In the genomic region with DNA sequence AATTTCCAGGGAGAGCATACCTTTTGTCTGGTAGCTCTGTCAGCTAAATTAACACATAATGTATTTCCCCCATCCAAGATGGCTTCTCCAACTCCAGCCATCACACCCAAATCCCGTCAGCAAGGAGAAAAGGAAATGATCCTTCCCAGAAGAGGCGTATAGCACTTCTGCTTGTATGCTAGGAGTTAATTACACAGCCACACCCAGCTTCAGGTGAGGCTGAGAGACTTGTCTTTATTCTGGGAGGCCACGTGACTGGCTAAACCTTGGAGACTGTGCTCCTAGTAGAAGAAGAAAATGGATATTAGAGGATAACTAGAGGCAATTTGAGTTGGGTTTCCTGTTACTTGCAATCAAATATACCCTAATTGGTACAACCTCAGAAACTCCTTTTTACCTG, we compare ENCODE assay signal across 21 cellular contexts.
A peak's percentile ranks its signal among the peaks of the same experiment; 100 is the strongest.
DNase-seq lines count a peak whose midpoint lies in the region; ATAC-seq and TF ChIP-seq lines count a peak whose summit lies in the region.
"Had no signal": no experiment of that assay in that cellular context is flagged by ENCODE, and none has a peak within 500 bp of the region (broad histone marks: within the 10 kb centered on the region; RNA-seq: fewer than 3 reads in every experiment).

No MANE protein-coding gene starts in this region.

- no peak overlapping the region for H3K4me2 ChIP-seq in neural progenitor cell
- H3K4me2 ChIP-seq: KMS-11 had no signal

- intact Hi-C loops in left colon (cut with DNase I, micrococcal nuclease): no loop called here
- intact Hi-C loops in transverse colon (cut with DNase I; ENCODE audit: low total_unique reads): no loop called here

- TF ChIP-seq EP300 in transverse colon (IDR thresholded peaks at IDR 0.05; ENCODE audit: low read depth): no peak

- in situ Hi-C loops in transverse colon (cut with MboI; ENCODE audit: low pct_ligation_motif_present in 1 of 4, low pct_unique_long_range_greater_than_20kb in 1 of 4, low sequenced_read_pairs in 3 of 4): no loop called here

- H3K36me3 ChIP-seq in transverse colon (no peaks in the 10 kb centered on the region), neural progenitor cell (no peaks in the 10 kb centered on the region)
- H3K36me3 ChIP-seq: BE2C had no signal

- peak in 2 of 3 experiments; percentile 6 to 51 for DNase-seq in NCI-H1417 (lab: John Stamatoyannopoulos, UW)
- no peak for DNase-seq in NCI-H1417 treated with DMSO at 0.1 percent for 48 hours (lab: John Stamatoyannopoulos, UW)
- DNase-seq in NCI-H748 treated with DMSO at 0.1 percent for 48 hours (lab: John Stamatoyannopoulos, UW): peak; percentile 19
- peak; percentile 39 to 62 for DNase-seq in left colon
- DNase-seq in transverse colon: peak; percentile 41
- no peak for DNase-seq in neural progenitor cell (ENCODE audit: low spot score)
- DNase-seq in type B pancreatic cell (ENCODE audit: extremely low spot score, unreplicated experiment): no peak
- no peak for DNase-seq in anterior cingulate cortex (lab: John Stamatoyannopoulos, UW)
- DNase-seq: BE2C; Calu3; CD4-positive, alpha-beta T cell; HFFc6; NCI-H1092 treated with DMSO at 0.1 percent for 48 hours; NCI-H2081 treated with DMSO at 0.1 percent for 48 hours; NCI-H226; NCI-H524 treated with DMSO at 0.1 percent for 48 hours; OCI-M1; SHP77 treated with DMSO at 0.1 percent for 48 hours had no signal

- H3K27ac ChIP-seq in transverse colon (no peak overlapping the region), neural progenitor cell (no peak overlapping the region)
- H3K27ac ChIP-seq: 22Rv1, KMS-11 had no signal

- H3K27me3 ChIP-seq in transverse colon (no peaks in the 10 kb centered on the region), neural progenitor cell (no peaks in the 10 kb centered on the region)
- H3K27me3 ChIP-seq: BE2C had no signal

- H2AFZ ChIP-seq in neural progenitor cell (replicated peaks): no peak overlapping the region

- peaks cover 4% of the 10 kb centered on the region for H3K27me3 Mint-ChIP-seq in neural progenitor cell (ENCODE audit: insufficient read depth, low read depth)
- H3K27me3 Mint-ChIP-seq in type B pancreatic cell: no peaks in the 10 kb centered on the region

- H3K4me3 Mint-ChIP-seq in neural progenitor cell (no peak overlapping the region), type B pancreatic cell (no peak overlapping the region)
- H3K4me3 Mint-ChIP-seq: CD4-positive, alpha-beta T cell; HFFc6 had no signal

- peak; percentile 99 for ATAC-seq in left colon
- ATAC-seq: SK-N-SH treated with all-trans-retinoic acid at 6 μM for 48 hours had no signal

- H3K9me3 ChIP-seq in transverse colon (no peaks in the 10 kb centered on the region), neural progenitor cell (ENCODE audit: low read depth) (no peaks in the 10 kb centered on the region)
- H3K9me3 ChIP-seq: BE2C had no signal

- peaks cover 13% of the 10 kb centered on the region for H3K9me3 Mint-ChIP-seq in neural progenitor cell
- peaks cover 5% of the 10 kb centered on the region for H3K9me3 Mint-ChIP-seq in type B pancreatic cell
- H3K9me3 Mint-ChIP-seq: CD4-positive, alpha-beta T cell; HFFc6 had no signal

- no peak overlapping the region for H3K9ac ChIP-seq in neural progenitor cell
- H3K9ac ChIP-seq: KMS-11 had no signal

- WGBS in transverse colon (ENCODE audit: low coverage in 1 of 2), 2 donors: 59 to 60% methylated on average over 3 of the region's 3 CpGs

- H3K4me1 ChIP-seq in transverse colon: no peaks in the 10 kb centered on the region
- no peaks in the 10 kb centered on the region for H3K4me1 ChIP-seq in neural progenitor cell
- H3K4me1 ChIP-seq: BE2C had no signal

- no peak for TF ChIP-seq POLR2A in transverse colon (IDR thresholded peaks at IDR 0.05)

- no peak overlapping the region for H3K4me3 ChIP-seq in transverse colon
- no peak overlapping the region for H3K4me3 ChIP-seq in neural progenitor cell

- no peaks in the 10 kb centered on the region for H4K20me1 ChIP-seq in neural progenitor cell (ENCODE audit: low read depth)

- TF ChIP-seq CTCF in transverse colon (IDR thresholded peaks at IDR 0.05) (no peak), neural progenitor cell (IDR thresholded peaks at IDR 0.05) (no peak), type B pancreatic cell (conservative IDR thresholded peaks at IDR 0.05) (no peak)

- H3K36me3 Mint-ChIP-seq in neural progenitor cell (peaks cover 12% of the 10 kb centered on the region), type B pancreatic cell (no peaks in the 10 kb centered on the region)

- no peaks in the 10 kb centered on the region for H3K79me2 ChIP-seq in neural progenitor cell (ENCODE audit: low read depth)

- no peaks in the 10 kb centered on the region for H3F3A ChIP-seq in neural progenitor cell (ENCODE audit: low read depth)

- no peaks in the 10 kb centered on the region for H3K4me1 Mint-ChIP-seq in neural progenitor cell
- H3K4me1 Mint-ChIP-seq in type B pancreatic cell (ENCODE audit: unreplicated experiment): no peaks in the 10 kb centered on the region

- no peak overlapping the region for H3K27ac Mint-ChIP-seq in neural progenitor cell
- H3K27ac Mint-ChIP-seq in type B pancreatic cell: no peak overlapping the region
- H3K27ac Mint-ChIP-seq: CD4-positive, alpha-beta T cell; HFFc6 had no signal

Comparison
In these comparisons a context has a peak if more than half of its experiments do, and no peak if none do; other contexts are left out.
1. DNase-seq: peak in NCI-H1417 (2 of 3), NCI-H748 treated with DMSO at 0.1 percent for 48 hours (single experiment), left colon (2 of 2) and transverse colon (single experiment); none in NCI-H1417 treated with DMSO at 0.1 percent for 48 hours (single experiment), neural progenitor cell (single experiment), type B pancreatic cell (single experiment) and anterior cingulate cortex (0 of 58).